ENCODE assay signal across 14 cellular contexts in genomic region chr11:124277809-124278208, GRCh38. TPM values are rescaled to one million over a fixed set of nuclear protein-coding genes. Genes with fewer than 3 reads are reported as not detected.
DNase-seq lines count a peak whose midpoint lies in the region; FAIRE-seq and TF ChIP-seq lines count a peak whose summit lies in the region.
"Had no signal": no experiment of that assay in that cellular context is flagged by ENCODE, and none has a peak within 500 bp of the region (broad histone marks: within the 10 kb centered on the region; RNA-seq: fewer than 3 reads in every experiment).

No MANE protein-coding gene starts in this region.

- TF ChIP-seq POLR2A in H1 (IDR thresholded peaks at IDR 0.05; ENCODE audit: control extremely low read depth in 1 of 2, low read depth in 2 of 2, low read length in 2 of 2) (no peak), transverse colon (IDR thresholded peaks at IDR 0.05) (no peak)

- no peak overlapping the region for H2BK5ac ChIP-seq in H1 (ENCODE audit: low read depth, low read length)

- H3K79me2 ChIP-seq in H1 (ENCODE audit: control insufficient read depth in 1 of 2, insufficient read depth in 2 of 2, low read length in 2 of 2), result no peaks in the 10 kb centered on the region

- TF ChIP-seq RAD21 in H1 (IDR thresholded peaks at IDR 0.05 in 1 of 2, conservative IDR thresholded peaks at IDR 0.05 in 1 of 2; ENCODE audit: low read depth in 2 of 2, low read length in 2 of 2), result peak; percentile 63 to 66

- no peak overlapping the region; the same call in 1 of the 2 replicates for H4K8ac ChIP-seq in H1 (ENCODE audit: extremely low read depth, insufficient read depth, low read length)

- H2BK20ac ChIP-seq in H1 (ENCODE audit: low read length), result no peak overlapping the region

- intact Hi-C loops in transverse colon (cut with DNase I; ENCODE audit: low total_unique reads), result no loop called here

- no peaks in the 10 kb centered on the region for H3K4me1 ChIP-seq in NT2/D1 (ENCODE audit: insufficient read depth, insufficient read length)
- H3K4me1 ChIP-seq in H1 (replicated peaks in 1 of 4; ENCODE audit: control insufficient read depth in 3 of 4, insufficient read depth in 4 of 4, low read length in 3 of 4), result peaks cover 0 to 3% (median 0%) of the 10 kb centered on the region in 4 experiments; a peak in 1 of 7 replicates
- H3K4me1 ChIP-seq in transverse colon, result peaks cover 0 to 13% (median 6%) of the 10 kb centered on the region in 4 donors

- H3K79me1 ChIP-seq in H1 (ENCODE audit: low read depth, low read length), result no peaks in the 10 kb centered on the region

- H3K9ac ChIP-seq in NT2/D1 (ENCODE audit: insufficient read length, low read depth) (no peak overlapping the region), H1 (replicated peaks in 1 of 4; ENCODE audit: extremely low read depth in 1 of 4, low read depth in 3 of 4, low read length in 3 of 4) (no peak overlapping the region)

- H3K4me3 ChIP-seq in NT2/D1 (ENCODE audit: insufficient read length, low read depth) (no peak overlapping the region), H1 (ENCODE audit: extremely low read depth in 1 of 4, insufficient read depth in 2 of 4, low read depth in 3 of 4, low read length in 4 of 4) (no peak overlapping the region), transverse colon (no peak overlapping the region)

- POLR2A ChIA-PET in H1 (lab: Charles Lee; ENCODE audit: partially characterized antibody), result interaction anchor here (1.0 kb wide), 1 partner anchor 149 kb away, joined by 3 read pairs; no protein-coding TSS in a partner anchor

- 81% methylated on average over 3 of the region's 3 CpGs; no CpG with 5 or more reads in 1 of the 2 experiments for WGBS in H1 (ENCODE audit: extremely low coverage in 1 of 2, insufficient coverage in 1 of 2, insufficient read length in 1 of 2, insufficient replicate concordance in 2 of 2, low coverage in 1 of 2, low lambda C conversion rate in 2 of 2, missing lambda C conversion rate in 1 of 2), 2 experiments
- 0 to 75% methylated on average over 1 to 3 of the region's 3 CpGs for WGBS in transverse colon (ENCODE audit: low coverage in 1 of 2), 2 donors

- no peak overlapping the region for H2AK5ac ChIP-seq in H1 (ENCODE audit: low read depth, low read length)

- H3K36me3 ChIP-seq in NT2/D1 (ENCODE audit: insufficient read depth, insufficient read length, low read length), result no peaks in the 10 kb centered on the region
- H3K36me3 ChIP-seq in H1 (ENCODE audit: control insufficient read depth in 2 of 4, insufficient read depth in 4 of 4, low read length in 3 of 4), result no peaks in the 10 kb centered on the region
- H3K36me3 ChIP-seq in transverse colon, result no peaks in the 10 kb centered on the region

- H4K91ac ChIP-seq in H1 (replicated peaks; ENCODE audit: insufficient read length, low read length), result no peak overlapping the region

- H3K4ac ChIP-seq in H1 (replicated peaks; ENCODE audit: insufficient read length, low read depth, low read length), result no peak overlapping the region

- H4K5ac ChIP-seq in H1 (ENCODE audit: insufficient read length, low read depth, low read length), result no peak overlapping the region

- H3K9me3 ChIP-seq in NT2/D1 (ENCODE audit: insufficient read depth, low read length) (no peaks in the 10 kb centered on the region), H1 (ENCODE audit: insufficient read depth in 2 of 2, low read depth in 1 of 2, low read length in 1 of 2) (no peaks in the 10 kb centered on the region), transverse colon (no peaks in the 10 kb centered on the region)

- no peaks in the 10 kb centered on the region for H3K23me2 ChIP-seq in H1 (ENCODE audit: low read depth, low read length)

- CTCF ChIA-PET in H1 (lab: Charles Lee; ENCODE audit: partially characterized antibody), result interaction anchor here (0.7 to 2.5 kb wide), 12 partner anchors 22 to 209 kb away, joined by 3 to 13 read pairs (median 4); partner anchors contain the start of genes OR8G5 and VWA5A

- TF ChIP-seq EP300 in H1 (IDR thresholded peaks at IDR 0.05; ENCODE audit: borderline replicate concordance in 1 of 2, low read depth in 2 of 2, low read length in 2 of 2) (no peak), transverse colon (IDR thresholded peaks at IDR 0.05; ENCODE audit: low read depth) (no peak)

- no peak overlapping the region for H3K23ac ChIP-seq in H1 (ENCODE audit: insufficient read length)

- DNase-seq in NOMO-1 treated with DMSO at 0.1 percent for 48 hours (lab: John Stamatoyannopoulos, UW; ENCODE audit: unreplicated experiment), result peak; percentile 6
- DNase-seq in NOMO-1 (lab: John Stamatoyannopoulos, UW; ENCODE audit: unreplicated experiment in 2 of 2), result no peak
- peak; percentile 8 for DNase-seq in NT2/D1 (ENCODE audit: low read depth, low spot score)
- DNase-seq in H1 (ENCODE audit: low read depth in 1 of 2, low spot score in 2 of 2), result peak in 1 of 2 experiments; percentile 48
- no peak for DNase-seq in transverse colon
- no peak for DNase-seq in Ammon's horn (ENCODE audit: low spot score)
- no peak for DNase-seq in HPDE6-E6E7 (ENCODE audit: extremely low spot score)
- DNase-seq in pons (ENCODE audit: low spot score), result no peak
- DNase-seq: activated gamma-delta T cell treated with Interleukin-2 at 50 U/mL for 16 hours, EL, NCI-H524 treated with DMSO at 0.1 percent for 48 hours had no signal

- no peak overlapping the region for H2BK12ac ChIP-seq in H1 (ENCODE audit: low read depth, low read length)

- no peak overlapping the region for H3K14ac ChIP-seq in H1 (ENCODE audit: insufficient read length)

- peak overlapping the region; percentile 49; the same call in 1 of the 2 replicates for H2AFZ ChIP-seq in H1 (ENCODE audit: low read length)

- no peak overlapping the region for H2BK120ac ChIP-seq in H1 (replicated peaks; ENCODE audit: low read depth, low read length)

- H4K20me1 ChIP-seq in H1 (replicated peaks in 1 of 2; ENCODE audit: control insufficient read depth in 1 of 2, insufficient read depth in 2 of 2, low read length in 2 of 2), result no peaks in the 10 kb centered on the region

- TF ChIP-seq CTCF in H1 (IDR thresholded peaks at IDR 0.05; ENCODE audit: control extremely low read depth in 1 of 3, insufficient read depth in 1 of 3, low read depth in 1 of 3, low read length in 3 of 3) (peak in 2 of 3 experiments; percentile 49 to 57; a peak in 3 of 4 replicates), transverse colon (IDR thresholded peaks at IDR 0.05) (peak in 4 of 5 experiments; percentile 5 to 30 (median 22))

- H3K27ac ChIP-seq in H1 (ENCODE audit: low read depth, low read length) (no peak overlapping the region), transverse colon (no peak overlapping the region)

- FAIRE-seq in H1 (lab: Jason Lieb, UNC), result peak; percentile 78

- H3K27me3 ChIP-seq in NT2/D1 (ENCODE audit: insufficient read depth, insufficient read length) (no peaks in the 10 kb centered on the region), H1 (replicated peaks in 1 of 4; ENCODE audit: control insufficient read depth in 3 of 4, extremely low read depth in 1 of 4, insufficient read depth in 3 of 4, low read length in 3 of 4) (no peaks in the 10 kb centered on the region), transverse colon (no peaks in the 10 kb centered on the region)

- H2BK15ac ChIP-seq in H1 (ENCODE audit: low read length), result no peak overlapping the region

- H3K56ac ChIP-seq in H1 (replicated peaks; ENCODE audit: insufficient read length, low read depth, low read length), result no peak overlapping the region

- no peak overlapping the region for H3K4me2 ChIP-seq in H1 (ENCODE audit: insufficient read depth in 1 of 2, low read depth in 2 of 2, low read length in 2 of 2)

- no peak overlapping the region for H3K18ac ChIP-seq in H1 (ENCODE audit: extremely low read depth, low read length)

- in situ Hi-C loops in transverse colon (cut with MboI; ENCODE audit: low pct_ligation_motif_present in 1 of 4, low pct_unique_long_range_greater_than_20kb in 1 of 4, low sequenced_read_pairs in 3 of 4), result no loop called here

RNA-seq across cellular contexts. Expression of gene OR8G5, which starts 21.6 kb away (rescaled TPM):
- not detected in 2 replicates for total RNA-seq in H1 (2021; fragmentation: NEBNext Ultra II Directional; extraction: Animal tissue kit (Norgen Biotek cat#: 25700))
- not detected in 2 replicates for polyA plus RNA-seq in H1 (2011; rRNA removed)
- not detected for polyA plus RNA-seq in H1 (2011; cell fraction: cytosol; rRNA removed)
- polyA plus RNA-seq in H1 (2011; cell fraction: nucleus; rRNA removed), result not detected
- polyA plus RNA-seq in H1 (2012, experiment 1 of 2), result not detected in 4 replicates
- polyA plus RNA-seq in H1 (2012, experiment 2 of 2), result not detected
- not detected for polyA plus RNA-seq in H1 (2013, experiment 1 of 2)
- polyA plus RNA-seq in H1 (2013, experiment 2 of 2), result not detected
- polyA minus RNA-seq in H1 (2011; rRNA and poly(A)+ RNA removed), result not detected in 2 replicates
- polyA minus RNA-seq in H1 (2011; cell fraction: cytosol; rRNA and poly(A)+ RNA removed), result not detected
- polyA minus RNA-seq in H1 (2011; cell fraction: nucleus; rRNA and poly(A)+ RNA removed), result not detected
- total RNA-seq in transverse colon, result under 1 TPM in 1 of 4 donors, not detected in 3; 0.41 TPM
- total RNA-seq: lung microvascular endothelial cell, M059J, osteocyte had no signal

RNA-seq across cellular contexts. Expression of gene OR8D1, which starts 35.9 kb away (rescaled TPM):
- total RNA-seq in H1 (2021; fragmentation: NEBNext Ultra II Directional; extraction: Animal tissue kit (Norgen Biotek cat#: 25700)), result not detected in 2 replicates
- not detected in 2 replicates for polyA plus RNA-seq in H1 (2011; rRNA removed)
- polyA plus RNA-seq in H1 (2011; cell fraction: cytosol; rRNA removed), result not detected
- polyA plus RNA-seq in H1 (2011; cell fraction: nucleus; rRNA removed), result not detected
- not detected in 4 replicates for polyA plus RNA-seq in H1 (2012, experiment 1 of 2)
- polyA plus RNA-seq in H1 (2012, experiment 2 of 2), result not detected
- polyA plus RNA-seq in H1 (2013, experiment 1 of 2), result not detected
- not detected for polyA plus RNA-seq in H1 (2013, experiment 2 of 2)
- polyA minus RNA-seq in H1 (2011; rRNA and poly(A)+ RNA removed), result not detected in 2 replicates
- polyA minus RNA-seq in H1 (2011; cell fraction: cytosol; rRNA and poly(A)+ RNA removed), result not detected
- polyA minus RNA-seq in H1 (2011; cell fraction: nucleus; rRNA and poly(A)+ RNA removed), result not detected
- under 1 TPM in 1 of 4 donors, not detected in 3; 0.82 TPM for total RNA-seq in transverse colon
- total RNA-seq: lung microvascular endothelial cell, M059J, osteocyte had no signal

RNA-seq across cellular contexts. Expression of gene OR8G1, which starts 36.9 kb away (rescaled TPM):
- total RNA-seq in H1 (2021; fragmentation: NEBNext Ultra II Directional; extraction: Animal tissue kit (Norgen Biotek cat#: 25700)), result not detected in 2 replicates
- not detected in 2 replicates for polyA plus RNA-seq in H1 (2011; rRNA removed)
- polyA plus RNA-seq in H1 (2011; cell fraction: cytosol; rRNA removed), result not detected
- polyA plus RNA-seq in H1 (2011; cell fraction: nucleus; rRNA removed), result not detected
- not detected in 4 replicates for polyA plus RNA-seq in H1 (2012, experiment 1 of 2)
- polyA plus RNA-seq in H1 (2012, experiment 2 of 2), result not detected
- polyA plus RNA-seq in H1 (2013, experiment 1 of 2), result not detected
- polyA plus RNA-seq in H1 (2013, experiment 2 of 2), result not detected
- polyA minus RNA-seq in H1 (2011; rRNA and poly(A)+ RNA removed), result not detected in 2 replicates
- not detected for polyA minus RNA-seq in H1 (2011; cell fraction: cytosol; rRNA and poly(A)+ RNA removed)
- not detected for polyA minus RNA-seq in H1 (2011; cell fraction: nucleus; rRNA and poly(A)+ RNA removed)
- under 1 TPM in 1 of 4 donors, not detected in 3; under 0.01 TPM for total RNA-seq in transverse colon
- total RNA-seq: lung microvascular endothelial cell, M059J, osteocyte had no signal

RNA-seq across cellular contexts. Expression of gene OR8D2, which starts 42.2 kb away (rescaled TPM):
- not detected in 2 replicates for total RNA-seq in H1 (2021; fragmentation: NEBNext Ultra II Directional; extraction: Animal tissue kit (Norgen Biotek cat#: 25700))
- polyA plus RNA-seq in H1 (2011; rRNA removed), result not detected in 2 replicates
- polyA plus RNA-seq in H1 (2011; cell fraction: cytosol; rRNA removed), result not detected
- not detected for polyA plus RNA-seq in H1 (2011; cell fraction: nucleus; rRNA removed)
- polyA plus RNA-seq in H1 (2012, experiment 1 of 2), result not detected in 4 replicates
- polyA plus RNA-seq in H1 (2012, experiment 2 of 2), result not detected
- polyA plus RNA-seq in H1 (2013, experiment 1 of 2), result not detected
- not detected for polyA plus RNA-seq in H1 (2013, experiment 2 of 2)
- not detected in 2 replicates for polyA minus RNA-seq in H1 (2011; rRNA and poly(A)+ RNA removed)
- not detected for polyA minus RNA-seq in H1 (2011; cell fraction: cytosol; rRNA and poly(A)+ RNA removed)
- not detected for polyA minus RNA-seq in H1 (2011; cell fraction: nucleus; rRNA and poly(A)+ RNA removed)
- total RNA-seq in transverse colon, result not detected
- total RNA-seq: lung microvascular endothelial cell, M059J, osteocyte had no signal

Comparison
In these comparisons a context has a peak if more than half of its experiments do, and no peak if none do; other contexts are left out.
1. DNase-seq: peak in NOMO-1 treated with DMSO at 0.1 percent for 48 hours (single experiment) and NT2/D1 (single experiment); none in NOMO-1 (0 of 2), transverse colon (single experiment), Ammon's horn (single experiment), HPDE6-E6E7 (single experiment) and pons (single experiment).